ENCODE assay signal across 1 cellular context in the genomic region with DNA sequence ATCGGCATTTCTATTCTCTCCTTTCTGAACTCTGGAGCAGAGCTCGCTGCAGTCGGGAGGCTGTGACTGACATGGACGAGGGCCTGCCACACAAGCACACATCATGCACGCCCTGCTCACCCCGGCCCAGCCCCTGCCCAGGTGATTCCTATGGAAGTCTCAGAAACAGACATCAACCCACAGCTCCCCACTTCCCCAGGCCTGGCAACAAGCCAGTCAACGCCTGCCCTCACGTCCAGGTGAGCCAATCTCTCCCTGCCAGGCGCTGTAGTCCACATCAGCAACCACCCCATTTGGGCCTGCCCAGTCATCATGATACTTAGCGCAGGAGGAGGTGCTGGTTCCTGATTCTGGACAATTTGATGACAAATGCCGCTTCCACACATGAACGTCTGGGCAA.
TF ChIP-seq lines count a peak whose summit lies in the region.

No MANE protein-coding gene starts in this region.

TF ChIP-seq in GM12878, 131 proteins besides CTCF, POLR2A, EP300 and RAD21 (continued from another document):
- TF ChIP-seq, protein P1, sequence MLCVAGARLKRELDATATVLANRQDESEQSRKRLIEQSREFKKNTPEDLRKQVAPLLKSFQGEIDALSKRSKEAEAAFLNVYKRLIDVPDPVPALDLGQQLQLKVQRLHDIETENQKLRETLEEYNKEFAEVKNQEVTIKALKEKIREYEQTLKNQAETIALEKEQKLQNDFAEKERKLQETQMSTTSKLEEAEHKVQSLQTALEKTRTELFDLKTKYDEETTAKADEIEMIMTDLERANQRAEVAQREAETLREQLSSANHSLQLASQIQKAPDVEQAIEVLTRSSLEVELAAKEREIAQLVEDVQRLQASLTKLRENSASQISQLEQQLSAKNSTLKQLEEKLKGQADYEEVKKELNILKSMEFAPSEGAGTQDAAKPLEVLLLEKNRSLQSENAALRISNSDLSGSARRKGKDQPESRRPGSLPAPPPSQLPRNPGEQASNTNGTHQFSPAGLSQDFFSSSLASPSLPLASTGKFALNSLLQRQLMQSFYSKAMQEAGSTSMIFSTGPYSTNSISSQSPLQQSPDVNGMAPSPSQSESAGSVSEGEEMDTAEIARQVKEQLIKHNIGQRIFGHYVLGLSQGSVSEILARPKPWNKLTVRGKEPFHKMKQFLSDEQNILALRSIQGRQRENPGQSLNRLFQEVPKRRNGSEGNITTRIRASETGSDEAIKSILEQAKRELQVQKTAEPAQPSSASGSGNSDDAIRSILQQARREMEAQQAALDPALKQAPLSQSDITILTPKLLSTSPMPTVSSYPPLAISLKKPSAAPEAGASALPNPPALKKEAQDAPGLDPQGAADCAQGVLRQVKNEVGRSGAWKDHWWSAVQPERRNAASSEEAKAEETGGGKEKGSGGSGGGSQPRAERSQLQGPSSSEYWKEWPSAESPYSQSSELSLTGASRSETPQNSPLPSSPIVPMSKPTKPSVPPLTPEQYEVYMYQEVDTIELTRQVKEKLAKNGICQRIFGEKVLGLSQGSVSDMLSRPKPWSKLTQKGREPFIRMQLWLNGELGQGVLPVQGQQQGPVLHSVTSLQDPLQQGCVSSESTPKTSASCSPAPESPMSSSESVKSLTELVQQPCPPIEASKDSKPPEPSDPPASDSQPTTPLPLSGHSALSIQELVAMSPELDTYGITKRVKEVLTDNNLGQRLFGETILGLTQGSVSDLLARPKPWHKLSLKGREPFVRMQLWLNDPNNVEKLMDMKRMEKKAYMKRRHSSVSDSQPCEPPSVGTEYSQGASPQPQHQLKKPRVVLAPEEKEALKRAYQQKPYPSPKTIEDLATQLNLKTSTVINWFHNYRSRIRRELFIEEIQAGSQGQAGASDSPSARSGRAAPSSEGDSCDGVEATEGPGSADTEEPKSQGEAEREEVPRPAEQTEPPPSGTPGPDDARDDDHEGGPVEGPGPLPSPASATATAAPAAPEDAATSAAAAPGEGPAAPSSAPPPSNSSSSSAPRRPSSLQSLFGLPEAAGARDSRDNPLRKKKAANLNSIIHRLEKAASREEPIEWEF (IDR thresholded peaks at IDR 0.05; ENCODE audit: insufficient replicate concordance, low read depth, low read length) = no peak
- TF ChIP-seq SUZ12 (IDR thresholded peaks at IDR 0.05; ENCODE audit: unreplicated experiment) (no peak), SMC3 (IDR thresholded peaks at IDR 0.05; ENCODE audit: borderline replicate concordance, low read length) (no peak), CBX5 (IDR thresholded peaks at IDR 0.05; ENCODE audit: low read depth) (no peak), TARDBP (IDR thresholded peaks at IDR 0.05; ENCODE audit: borderline replicate concordance) (no peak), BCL11A (IDR thresholded peaks at IDR 0.05; ENCODE audit: low read depth, low read length) (no peak), CBFB (IDR thresholded peaks at IDR 0.05; ENCODE audit: low read depth) (no peak), FOXK2 (IDR thresholded peaks at IDR 0.05) (no peak)
- TF ChIP-seq, protein P2, sequence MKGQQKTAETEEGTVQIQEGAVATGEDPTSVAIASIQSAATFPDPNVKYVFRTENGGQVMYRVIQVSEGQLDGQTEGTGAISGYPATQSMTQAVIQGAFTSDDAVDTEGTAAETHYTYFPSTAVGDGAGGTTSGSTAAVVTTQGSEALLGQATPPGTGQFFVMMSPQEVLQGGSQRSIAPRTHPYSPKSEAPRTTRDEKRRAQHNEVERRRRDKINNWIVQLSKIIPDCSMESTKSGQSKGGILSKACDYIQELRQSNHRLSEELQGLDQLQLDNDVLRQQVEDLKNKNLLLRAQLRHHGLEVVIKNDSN (IDR thresholded peaks at IDR 0.05; ENCODE audit: borderline replicate concordance, extremely low read length, insufficient read depth, low read depth, low read length) = no peak
- TF ChIP-seq, protein P3, sequence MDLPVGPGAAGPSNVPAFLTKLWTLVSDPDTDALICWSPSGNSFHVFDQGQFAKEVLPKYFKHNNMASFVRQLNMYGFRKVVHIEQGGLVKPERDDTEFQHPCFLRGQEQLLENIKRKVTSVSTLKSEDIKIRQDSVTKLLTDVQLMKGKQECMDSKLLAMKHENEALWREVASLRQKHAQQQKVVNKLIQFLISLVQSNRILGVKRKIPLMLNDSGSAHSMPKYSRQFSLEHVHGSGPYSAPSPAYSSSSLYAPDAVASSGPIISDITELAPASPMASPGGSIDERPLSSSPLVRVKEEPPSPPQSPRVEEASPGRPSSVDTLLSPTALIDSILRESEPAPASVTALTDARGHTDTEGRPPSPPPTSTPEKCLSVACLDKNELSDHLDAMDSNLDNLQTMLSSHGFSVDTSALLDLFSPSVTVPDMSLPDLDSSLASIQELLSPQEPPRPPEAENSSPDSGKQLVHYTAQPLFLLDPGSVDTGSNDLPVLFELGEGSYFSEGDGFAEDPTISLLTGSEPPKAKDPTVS (IDR thresholded peaks at IDR 0.05; ENCODE audit: low read depth, low read length) = no peak
- TF ChIP-seq, protein P4, sequence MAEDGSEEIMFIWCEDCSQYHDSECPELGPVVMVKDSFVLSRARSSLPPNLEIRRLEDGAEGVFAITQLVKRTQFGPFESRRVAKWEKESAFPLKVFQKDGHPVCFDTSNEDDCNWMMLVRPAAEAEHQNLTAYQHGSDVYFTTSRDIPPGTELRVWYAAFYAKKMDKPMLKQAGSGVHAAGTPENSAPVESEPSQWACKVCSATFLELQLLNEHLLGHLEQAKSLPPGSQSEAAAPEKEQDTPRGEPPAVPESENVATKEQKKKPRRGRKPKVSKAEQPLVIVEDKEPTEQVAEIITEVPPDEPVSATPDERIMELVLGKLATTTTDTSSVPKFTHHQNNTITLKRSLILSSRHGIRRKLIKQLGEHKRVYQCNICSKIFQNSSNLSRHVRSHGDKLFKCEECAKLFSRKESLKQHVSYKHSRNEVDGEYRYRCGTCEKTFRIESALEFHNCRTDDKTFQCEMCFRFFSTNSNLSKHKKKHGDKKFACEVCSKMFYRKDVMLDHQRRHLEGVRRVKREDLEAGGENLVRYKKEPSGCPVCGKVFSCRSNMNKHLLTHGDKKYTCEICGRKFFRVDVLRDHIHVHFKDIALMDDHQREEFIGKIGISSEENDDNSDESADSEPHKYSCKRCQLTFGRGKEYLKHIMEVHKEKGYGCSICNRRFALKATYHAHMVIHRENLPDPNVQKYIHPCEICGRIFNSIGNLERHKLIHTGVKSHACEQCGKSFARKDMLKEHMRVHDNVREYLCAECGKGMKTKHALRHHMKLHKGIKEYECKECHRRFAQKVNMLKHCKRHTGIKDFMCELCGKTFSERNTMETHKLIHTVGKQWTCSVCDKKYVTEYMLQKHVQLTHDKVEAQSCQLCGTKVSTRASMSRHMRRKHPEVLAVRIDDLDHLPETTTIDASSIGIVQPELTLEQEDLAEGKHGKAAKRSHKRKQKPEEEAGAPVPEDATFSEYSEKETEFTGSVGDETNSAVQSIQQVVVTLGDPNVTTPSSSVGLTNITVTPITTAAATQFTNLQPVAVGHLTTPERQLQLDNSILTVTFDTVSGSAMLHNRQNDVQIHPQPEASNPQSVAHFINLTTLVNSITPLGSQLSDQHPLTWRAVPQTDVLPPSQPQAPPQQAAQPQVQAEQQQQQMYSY (CRISPR knock-in tag; IDR thresholded peaks at IDR 0.05) = no peak
- TF ChIP-seq, protein P5, sequence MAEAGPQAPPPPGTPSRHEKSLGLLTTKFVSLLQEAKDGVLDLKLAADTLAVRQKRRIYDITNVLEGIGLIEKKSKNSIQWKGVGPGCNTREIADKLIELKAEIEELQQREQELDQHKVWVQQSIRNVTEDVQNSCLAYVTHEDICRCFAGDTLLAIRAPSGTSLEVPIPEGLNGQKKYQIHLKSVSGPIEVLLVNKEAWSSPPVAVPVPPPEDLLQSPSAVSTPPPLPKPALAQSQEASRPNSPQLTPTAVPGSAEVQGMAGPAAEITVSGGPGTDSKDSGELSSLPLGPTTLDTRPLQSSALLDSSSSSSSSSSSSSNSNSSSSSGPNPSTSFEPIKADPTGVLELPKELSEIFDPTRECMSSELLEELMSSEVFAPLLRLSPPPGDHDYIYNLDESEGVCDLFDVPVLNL (IDR thresholded peaks at IDR 0.05; ENCODE audit: low read depth, low read length) = no peak
